In the genomic region with DNA sequence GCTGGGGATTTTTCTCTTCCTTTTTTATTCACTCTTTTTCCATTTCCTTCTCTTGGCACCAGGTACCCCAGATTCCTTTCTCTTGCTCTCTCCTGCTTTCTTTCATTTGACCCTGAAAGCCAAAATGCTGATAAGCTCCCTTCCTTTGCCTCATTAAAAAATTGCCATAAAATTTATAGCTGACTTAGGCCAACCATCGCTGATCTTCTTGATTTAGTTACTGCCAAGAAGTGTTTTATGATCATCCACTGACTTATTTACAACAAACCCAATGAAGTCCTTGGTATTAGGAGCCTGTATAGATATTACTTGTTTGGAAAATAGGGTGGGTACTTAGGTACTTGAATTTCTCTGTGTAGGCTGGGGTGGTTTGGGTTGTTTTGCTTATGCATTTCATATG, we compare ENCODE assay signal across 12 cellular contexts.
DNase-seq lines count a peak whose midpoint lies in the region; ATAC-seq and TF ChIP-seq lines count a peak whose summit lies in the region.
"Had no signal": no experiment of that assay in that cellular context is flagged by ENCODE, and none has a peak within 500 bp of the region (broad histone marks: within the 10 kb centered on the region; RNA-seq: fewer than 3 reads in every experiment).

No MANE protein-coding gene starts in this region.

- 15% methylated on average over 1 of the region's 1 CpG for WGBS in prostate gland

- DNase-seq in coronary artery (ENCODE audit: low spot score) (no peak), prostate gland (ENCODE audit: low spot score) (no peak), tibial artery (no peak), islet precursor cell (no peak), H4 (ENCODE audit: low spot score) (no peak)
- DNase-seq: CD8-positive, alpha-beta T cell; H9 had no signal

- no peaks in the 10 kb centered on the region for H3K4me1 ChIP-seq in prostate gland (replicated peaks)
- peaks cover 0 to 93% (median 40%) of the 10 kb centered on the region in 4 donors for H3K4me1 ChIP-seq in tibial artery

- TF ChIP-seq POLR2A in prostate gland (IDR thresholded peaks at IDR 0.05) = no peak

- H3K9me3 ChIP-seq in prostate gland = no peaks in the 10 kb centered on the region
- no peaks in the 10 kb centered on the region for H3K9me3 ChIP-seq in tibial artery
- H3K9me3 ChIP-seq: A549 had no signal

- H3K27ac ChIP-seq in VCaP = peak overlapping the region; percentile 83
- peak overlapping the region; percentile 62 to 71 for H3K27ac ChIP-seq in coronary artery
- peak overlapping the region; percentile 46 to 79 for H3K27ac ChIP-seq in prostate gland
- H3K27ac ChIP-seq in tibial artery = peak overlapping the region; percentile 82 to 84
- H3K27ac ChIP-seq: A549 had no signal

- H3K27me3 ChIP-seq in prostate gland (replicated peaks; ENCODE audit: insufficient read depth) (no peaks in the 10 kb centered on the region), tibial artery (no peaks in the 10 kb centered on the region)

- no peak for TF ChIP-seq CTCF in VCaP (conservative IDR thresholded peaks at IDR 0.05)
- TF ChIP-seq CTCF in coronary artery (IDR thresholded peaks at IDR 0.05) = no peak
- no peak for TF ChIP-seq CTCF in prostate gland (IDR thresholded peaks at IDR 0.05)
- no peak for TF ChIP-seq CTCF in tibial artery (IDR thresholded peaks at IDR 0.05)

- ATAC-seq in GM18511 (IDR thresholded peaks at IDR 0.05; ENCODE audit: unreplicated experiment) (no peak), GM18870 (IDR thresholded peaks at IDR 0.05; ENCODE audit: unreplicated experiment) (no peak)
- ATAC-seq: A549; CD8-positive, alpha-beta T cell; GM23338 had no signal

- H3K4me3 ChIP-seq in coronary artery (no peak overlapping the region), prostate gland (no peak overlapping the region), tibial artery (no peak overlapping the region)
- H3K4me3 ChIP-seq: A549, GM23338 had no signal

- H3K36me3 ChIP-seq in prostate gland (no peaks in the 10 kb centered on the region), tibial artery (no peaks in the 10 kb centered on the region)

- intact Hi-C loops in prostate gland (cut with DNase I) = no loop called here
- intact Hi-C loops in tibial artery (cut with DNase I; ENCODE audit: low total_unique reads) = no loop called here
